Comparison of ENCODE assay signal across 1 cellular context in the genomic region with DNA sequence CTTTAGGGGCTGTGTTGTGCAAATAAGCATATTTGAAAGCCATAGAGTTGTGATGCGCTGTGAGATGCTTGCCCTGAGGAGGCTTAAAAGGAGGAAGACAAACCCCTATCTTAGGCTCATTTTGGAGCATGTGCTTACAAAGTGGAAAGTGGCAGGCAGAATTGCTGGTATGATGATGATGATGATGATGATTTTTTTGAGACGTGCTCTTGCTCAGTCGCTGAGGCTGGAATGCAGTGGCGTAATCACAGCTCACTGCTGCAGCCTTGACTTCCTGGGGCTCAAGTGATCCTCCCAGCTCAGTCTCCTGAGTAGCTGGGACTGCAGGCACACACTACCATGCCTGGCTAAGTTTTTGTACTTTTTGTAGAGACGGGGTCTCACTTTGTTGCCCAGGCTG.
TF ChIP-seq lines count a peak whose summit lies in the region.

No MANE protein-coding gene starts in this region.

TF ChIP-seq in HepG2, 621 proteins besides CTCF, POLR2A, EP300 and RAD21 (continued from another document and continues in another):
- TF ChIP-seq MIXL1 (CRISPR knock-in tag; IDR thresholded peaks at IDR 0.05), result 0 out of 2 replicates have a peak, but pooled peaks have one; percentile 55
- TF ChIP-seq ZNF674 (CRISPR knock-in tag; IDR thresholded peaks at IDR 0.05; ENCODE audit: low read depth), result no peak
- no peak for TF ChIP-seq MLXIP (CRISPR knock-in tag; IDR thresholded peaks at IDR 0.05; ENCODE audit: borderline replicate concordance)
- TF ChIP-seq, protein P1, sequence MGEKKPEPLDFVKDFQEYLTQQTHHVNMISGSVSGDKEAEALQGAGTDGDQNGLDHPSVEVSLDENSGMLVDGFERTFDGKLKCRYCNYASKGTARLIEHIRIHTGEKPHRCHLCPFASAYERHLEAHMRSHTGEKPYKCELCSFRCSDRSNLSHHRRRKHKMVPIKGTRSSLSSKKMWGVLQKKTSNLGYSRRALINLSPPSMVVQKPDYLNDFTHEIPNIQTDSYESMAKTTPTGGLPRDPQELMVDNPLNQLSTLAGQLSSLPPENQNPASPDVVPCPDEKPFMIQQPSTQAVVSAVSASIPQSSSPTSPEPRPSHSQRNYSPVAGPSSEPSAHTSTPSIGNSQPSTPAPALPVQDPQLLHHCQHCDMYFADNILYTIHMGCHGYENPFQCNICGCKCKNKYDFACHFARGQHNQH (CRISPR knock-in tag; IDR thresholded peaks at IDR 0.05), result no peak; the same call in 1 of the 2 replicates
- TF ChIP-seq ZNF703 (CRISPR knock-in tag; IDR thresholded peaks at IDR 0.05; ENCODE audit: borderline replicate concordance), result no peak
- no peak for TF ChIP-seq ZKSCAN5 (CRISPR knock-in tag; IDR thresholded peaks at IDR 0.05)
- no peak for TF ChIP-seq ZNF589 (CRISPR knock-in tag; conservative IDR thresholded peaks at IDR 0.05)
- no peak for TF ChIP-seq TCF7 (IDR thresholded peaks at IDR 0.05; ENCODE audit: low read depth)
- no peak for TF ChIP-seq ZNF329 (CRISPR knock-in tag; IDR thresholded peaks at IDR 0.05; ENCODE audit: low read depth)
- peak; percentile 85 for TF ChIP-seq SALL1 (CRISPR knock-in tag; IDR thresholded peaks at IDR 0.05)
- TF ChIP-seq ZNF260 (CRISPR knock-in tag; IDR thresholded peaks at IDR 0.05; ENCODE audit: borderline replicate concordance, low read depth), result no peak
- TF ChIP-seq JUNB (CRISPR knock-in tag; IDR thresholded peaks at IDR 0.05; ENCODE audit: borderline replicate concordance), result no peak
- TF ChIP-seq ZZZ3 (CRISPR knock-in tag; IDR thresholded peaks at IDR 0.05; ENCODE audit: borderline replicate concordance), result no peak
- TF ChIP-seq ZBTB8A (CRISPR knock-in tag; IDR thresholded peaks at IDR 0.05; ENCODE audit: borderline replicate concordance, low read depth), result no peak
- TF ChIP-seq ZNF577 (CRISPR knock-in tag; IDR thresholded peaks at IDR 0.05; ENCODE audit: borderline replicate concordance, low read depth), result no peak
- TF ChIP-seq PRPF4 (IDR thresholded peaks at IDR 0.05; ENCODE audit: low read depth, low read length, poor library complexity, severe bottlenecking), result no peak
- TF ChIP-seq FOSL2 (CRISPR knock-in tag; IDR thresholded peaks at IDR 0.05), result peak; percentile 54
- TF ChIP-seq, protein P2, sequence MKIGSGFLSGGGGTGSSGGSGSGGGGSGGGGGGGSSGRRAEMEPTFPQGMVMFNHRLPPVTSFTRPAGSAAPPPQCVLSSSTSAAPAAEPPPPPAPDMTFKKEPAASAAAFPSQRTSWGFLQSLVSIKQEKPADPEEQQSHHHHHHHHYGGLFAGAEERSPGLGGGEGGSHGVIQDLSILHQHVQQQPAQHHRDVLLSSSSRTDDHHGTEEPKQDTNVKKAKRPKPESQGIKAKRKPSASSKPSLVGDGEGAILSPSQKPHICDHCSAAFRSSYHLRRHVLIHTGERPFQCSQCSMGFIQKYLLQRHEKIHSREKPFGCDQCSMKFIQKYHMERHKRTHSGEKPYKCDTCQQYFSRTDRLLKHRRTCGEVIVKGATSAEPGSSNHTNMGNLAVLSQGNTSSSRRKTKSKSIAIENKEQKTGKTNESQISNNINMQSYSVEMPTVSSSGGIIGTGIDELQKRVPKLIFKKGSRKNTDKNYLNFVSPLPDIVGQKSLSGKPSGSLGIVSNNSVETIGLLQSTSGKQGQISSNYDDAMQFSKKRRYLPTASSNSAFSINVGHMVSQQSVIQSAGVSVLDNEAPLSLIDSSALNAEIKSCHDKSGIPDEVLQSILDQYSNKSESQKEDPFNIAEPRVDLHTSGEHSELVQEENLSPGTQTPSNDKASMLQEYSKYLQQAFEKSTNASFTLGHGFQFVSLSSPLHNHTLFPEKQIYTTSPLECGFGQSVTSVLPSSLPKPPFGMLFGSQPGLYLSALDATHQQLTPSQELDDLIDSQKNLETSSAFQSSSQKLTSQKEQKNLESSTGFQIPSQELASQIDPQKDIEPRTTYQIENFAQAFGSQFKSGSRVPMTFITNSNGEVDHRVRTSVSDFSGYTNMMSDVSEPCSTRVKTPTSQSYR (CRISPR knock-in tag; IDR thresholded peaks at IDR 0.05; ENCODE audit: borderline replicate concordance), result no peak
- no peak for TF ChIP-seq ZNF572 (CRISPR knock-in tag; IDR thresholded peaks at IDR 0.05)
- no peak for TF ChIP-seq ZKSCAN8 (CRISPR knock-in tag; IDR thresholded peaks at IDR 0.05; ENCODE audit: borderline replicate concordance)
- no peak for TF ChIP-seq MATR3 (CRISPR knock-in tag; IDR thresholded peaks at IDR 0.05)
- TF ChIP-seq SALL2 (CRISPR knock-in tag; IDR thresholded peaks at IDR 0.05), result no peak
- TF ChIP-seq FOXA3 (CRISPR knock-in tag; IDR thresholded peaks at IDR 0.05), result no peak
- TF ChIP-seq, protein P3, sequence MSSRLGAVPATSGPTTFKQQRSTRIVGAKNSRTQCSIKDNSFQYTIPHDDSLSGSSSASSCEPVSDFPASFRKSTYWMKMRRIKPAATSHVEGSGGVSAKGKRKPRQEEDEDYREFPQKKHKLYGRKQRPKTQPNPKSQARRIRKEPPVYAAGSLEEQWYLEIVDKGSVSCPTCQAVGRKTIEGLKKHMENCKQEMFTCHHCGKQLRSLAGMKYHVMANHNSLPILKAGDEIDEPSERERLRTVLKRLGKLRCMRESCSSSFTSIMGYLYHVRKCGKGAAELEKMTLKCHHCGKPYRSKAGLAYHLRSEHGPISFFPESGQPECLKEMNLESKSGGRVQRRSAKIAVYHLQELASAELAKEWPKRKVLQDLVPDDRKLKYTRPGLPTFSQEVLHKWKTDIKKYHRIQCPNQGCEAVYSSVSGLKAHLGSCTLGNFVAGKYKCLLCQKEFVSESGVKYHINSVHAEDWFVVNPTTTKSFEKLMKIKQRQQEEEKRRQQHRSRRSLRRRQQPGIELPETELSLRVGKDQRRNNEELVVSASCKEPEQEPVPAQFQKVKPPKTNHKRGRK (CRISPR knock-in tag; IDR thresholded peaks at IDR 0.05), result no peak
- no peak for TF ChIP-seq ZNF557 (CRISPR knock-in tag; IDR thresholded peaks at IDR 0.05)
- no peak for TF ChIP-seq ARNT (IDR thresholded peaks at IDR 0.05)
- TF ChIP-seq MED8 (CRISPR knock-in tag; IDR thresholded peaks at IDR 0.05; ENCODE audit: insufficient replicate concordance), result no peak
- no peak for TF ChIP-seq SMAD1 (CRISPR knock-in tag; IDR thresholded peaks at IDR 0.05; ENCODE audit: borderline replicate concordance, low read depth)
- TF ChIP-seq SMYD3 (CRISPR knock-in tag; IDR thresholded peaks at IDR 0.05), result no peak
- TF ChIP-seq ZBTB40 (IDR thresholded peaks at IDR 0.05), result no peak
- TF ChIP-seq ZBTB40 (CRISPR knock-in tag; IDR thresholded peaks at IDR 0.05), result no peak
- TF ChIP-seq ZNF382 (CRISPR knock-in tag; IDR thresholded peaks at IDR 0.05; ENCODE audit: borderline replicate concordance), result no peak
- TF ChIP-seq ZNF501 (CRISPR knock-in tag; IDR thresholded peaks at IDR 0.05), result peak; percentile 61
- no peak for TF ChIP-seq ZNF619 (CRISPR knock-in tag; IDR thresholded peaks at IDR 0.05)
- TF ChIP-seq ZNF180 (CRISPR knock-in tag; IDR thresholded peaks at IDR 0.05; ENCODE audit: borderline replicate concordance, low read depth), result no peak
- no peak for TF ChIP-seq TAF1 (CRISPR knock-in tag; IDR thresholded peaks at IDR 0.05)
- no peak for TF ChIP-seq NBN (conservative IDR thresholded peaks at IDR 0.05)
- TF ChIP-seq YEATS2 (CRISPR knock-in tag; IDR thresholded peaks at IDR 0.05; ENCODE audit: borderline replicate concordance), result no peak; the same call in 1 of the 2 replicates
- 0 out of 2 replicates have a peak, but pooled peaks have one; percentile 56 for TF ChIP-seq TRAFD1 (CRISPR knock-in tag; IDR thresholded peaks at IDR 0.05; ENCODE audit: borderline replicate concordance)
- TF ChIP-seq TEAD3 (CRISPR knock-in tag; optimal IDR thresholded peaks at IDR 0.05; ENCODE audit: borderline replicate concordance), result peak; percentile 98
- no peak for TF ChIP-seq NFATC3 (CRISPR knock-in tag; IDR thresholded peaks at IDR 0.05)
- TF ChIP-seq AHR (CRISPR knock-in tag; IDR thresholded peaks at IDR 0.05), result no peak
- no peak for TF ChIP-seq SRF (IDR thresholded peaks at IDR 0.05; ENCODE audit: low read depth, low read length)
